Comparison of ENCODE assay signal across 9 cellular contexts in genomic region chr11:78039391-78039918, GRCh38. TPM values are rescaled to one million over a fixed set of nuclear protein-coding genes. Genes with fewer than 3 reads are reported as not detected.
A peak's percentile ranks its signal among the peaks of the same experiment; 100 is the strongest.
DNase-seq lines count a peak whose midpoint lies in the region; ATAC-seq, FAIRE-seq and TF ChIP-seq lines count a peak whose summit lies in the region.
"Had no signal": no experiment of that assay in that cellular context is flagged by ENCODE, and none has a peak within 500 bp of the region (broad histone marks: within the 10 kb centered on the region; RNA-seq: fewer than 3 reads in every experiment).

No MANE protein-coding gene starts in this region.

- H3K27ac ChIP-seq in A549 = peak overlapping the region; percentile 82 to 90

- CTCF ChIA-PET in A549 (lab: Yijun Ruan, JAX) = interaction anchor here (1.4 to 5.7 kb wide), 3 partner anchors 7 to 11 kb away, joined by 4 to 59 read pairs (median 6); no protein-coding TSS in a partner anchor

- no peak for TF ChIP-seq CTCF in A549 (IDR thresholded peaks at IDR 0.05)

- H3K27ac Mint-ChIP-seq in activated T-helper 17 cell treated with anti-CD3 and anti-CD28 coated beads, Interleukin-2, amount 50 U/mL, for 72 hours = peak overlapping the region; percentile 98
- H3K27ac Mint-ChIP-seq in memory B cell = peak overlapping the region; percentile 11

- no peaks in the 10 kb centered on the region for H3K27me3 Mint-ChIP-seq in activated T-helper 17 cell treated with anti-CD3 and anti-CD28 coated beads, Interleukin-2, amount 50 U/mL, for 72 hours
- peaks cover 6% of the 10 kb centered on the region for H3K27me3 Mint-ChIP-seq in memory B cell

- TF ChIP-seq RAD21 in A549 (conservative IDR thresholded peaks at IDR 0.05 in 1 of 2, IDR thresholded peaks at IDR 0.05 in 1 of 2) = no peak

- H3K4me3 ChIP-seq in A549 = 0 out of 3 replicates have a peak overlapping the region, but pooled peaks have one; percentile 8

- POLR2A ChIA-PET in A549 (lab: Yijun Ruan, JAX) = interaction anchor here (1.0 to 2.0 kb wide), 2 partner anchors 45 to 377 kb away, joined by 3 to 8 read pairs; partner anchors contain the start of gene INTS4

- DNase-seq in A549 (ENCODE audit: low read depth in 1 of 2, low spot score in 1 of 2) (no peak), memory B cell (ENCODE audit: low spot score in 2 of 2) (no peak), NCI-H1694 (lab: John Stamatoyannopoulos, UW) (no peak), putamen (ENCODE audit: low spot score) (no peak)
- DNase-seq in stimulated activated CD4-positive, alpha-beta T cell treated with anti-CD3 and anti-CD28 coated beads, Interleukin-4, amount 100 ng/mL, for 1 hour = no peak

- peaks cover 14% of the 10 kb centered on the region for H3K4me1 Mint-ChIP-seq in activated T-helper 17 cell treated with anti-CD3 and anti-CD28 coated beads, Interleukin-2, amount 50 U/mL, for 72 hours
- H3K4me1 Mint-ChIP-seq in memory B cell = peaks cover 8% of the 10 kb centered on the region

- H3K4me1 ChIP-seq in A549 = peaks cover 37% of the 10 kb centered on the region

- ATAC-seq in A549 (no peak), GM21723 (IDR thresholded peaks at IDR 0.05; ENCODE audit: unreplicated experiment) (peak; percentile 23), memory B cell (ENCODE audit: low read depth) (no peak), HG03439 (IDR thresholded peaks at IDR 0.05; ENCODE audit: unreplicated experiment) (no peak)
- peak; percentile 61 for ATAC-seq in activated T-helper 17 cell treated with anti-CD3 and anti-CD28 coated beads, Interleukin-2, amount 50 U/mL, for 72 hours (replicated peaks)

- FAIRE-seq in A549 (lab: Jason Lieb, UNC) = no peak

- H3K4me2 ChIP-seq in A549 = peak overlapping the region; percentile 82

- no peak for TF ChIP-seq POLR2A in A549 (IDR thresholded peaks at IDR 0.05; ENCODE audit: low read length)

- H3K9me3 ChIP-seq in A549 = no peaks in the 10 kb centered on the region

- no peaks in the 10 kb centered on the region for H3K36me3 Mint-ChIP-seq in activated T-helper 17 cell treated with anti-CD3 and anti-CD28 coated beads, Interleukin-2, amount 50 U/mL, for 72 hours (ENCODE audit: low read depth)
- peaks cover 2% of the 10 kb centered on the region for H3K36me3 Mint-ChIP-seq in memory B cell

- peak overlapping the region; percentile 86 for H3K4me3 Mint-ChIP-seq in activated T-helper 17 cell treated with anti-CD3 and anti-CD28 coated beads, Interleukin-2, amount 50 U/mL, for 72 hours
- no peak overlapping the region for H3K4me3 Mint-ChIP-seq in memory B cell

- no peak for TF ChIP-seq EP300 in A549 (IDR thresholded peaks at IDR 0.05)

- WGBS in A549 (ENCODE audit: missing lambda C conversion rate) = 94% methylated on average over 4 of the region's 4 CpGs

- peaks cover 3% of the 10 kb centered on the region for H3K9me3 Mint-ChIP-seq in activated T-helper 17 cell treated with anti-CD3 and anti-CD28 coated beads, Interleukin-2, amount 50 U/mL, for 72 hours
- no peaks in the 10 kb centered on the region for H3K9me3 Mint-ChIP-seq in memory B cell

TF ChIP-seq in A549, 52 proteins besides CTCF, POLR2A, EP300 and RAD21:
- TF ChIP-seq RARB (CRISPR knock-in tag; IDR thresholded peaks at IDR 0.05) (no peak), TFCP2L1 (CRISPR knock-in tag; IDR thresholded peaks at IDR 0.05) (no peak), ESRRA (IDR thresholded peaks at IDR 0.05; ENCODE audit: borderline replicate concordance, low read length) (no peak), NR3C1 (IDR thresholded peaks at IDR 0.05) (no peak), CHD2 (IDR thresholded peaks at IDR 0.05; ENCODE audit: low read length, partially characterized antibody) (no peak), HOXB5 (CRISPR knock-in tag; IDR thresholded peaks at IDR 0.05) (no peak)
- TF ChIP-seq, protein P1, sequence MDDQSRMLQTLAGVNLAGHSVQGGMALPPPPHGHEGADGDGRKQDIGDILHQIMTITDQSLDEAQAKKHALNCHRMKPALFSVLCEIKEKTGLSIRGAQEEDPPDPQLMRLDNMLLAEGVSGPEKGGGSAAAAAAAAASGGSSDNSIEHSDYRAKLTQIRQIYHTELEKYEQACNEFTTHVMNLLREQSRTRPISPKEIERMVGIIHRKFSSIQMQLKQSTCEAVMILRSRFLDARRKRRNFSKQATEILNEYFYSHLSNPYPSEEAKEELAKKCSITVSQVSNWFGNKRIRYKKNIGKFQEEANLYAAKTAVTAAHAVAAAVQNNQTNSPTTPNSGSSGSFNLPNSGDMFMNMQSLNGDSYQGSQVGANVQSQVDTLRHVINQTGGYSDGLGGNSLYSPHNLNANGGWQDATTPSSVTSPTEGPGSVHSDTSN (IDR thresholded peaks at IDR 0.05) = no peak

RNA-seq across cellular contexts. Expression of gene KCTD14, which starts 16.4 kb away (rescaled TPM):
- 3.2 and 3.6 TPM in 2 replicates for polyA plus RNA-seq in A549 (2011; rRNA removed)
- polyA plus RNA-seq in A549 (2012; cell fraction: cytosol; rRNA removed) = 2.6 and 2.8 TPM in 2 replicates
- polyA plus RNA-seq in A549 (2012; cell fraction: nucleus; rRNA removed) = 0.92 and 1.0 TPM in 2 replicates
- 2.4 to 2.7 TPM (median 2.6 TPM) in 3 replicates for polyA plus RNA-seq in A549 (2017; fragmentation: RNase III; extraction: RNeasy Plus Mini Kit Qiagen cat#74134 plus additional on column Dnase treatment)
- polyA minus RNA-seq in A549 (2011; rRNA and poly(A)+ RNA removed) = 1.6 and 3.2 TPM in 2 replicates
- total RNA-seq in activated T-helper 17 cell treated with anti-CD3 and anti-CD28 coated beads, Interleukin-2, amount 50 U/mL, for 72 hours = under 1 TPM in 1 of 2 donors, not detected in 1; 0.21 TPM

RNA-seq across cellular contexts. Expression of gene THRSP, which starts 24.2 kb away (rescaled TPM):
- polyA plus RNA-seq in A549 (2011; rRNA removed) = not detected in 2 replicates
- not detected in 2 replicates for polyA plus RNA-seq in A549 (2012; cell fraction: cytosol; rRNA removed)
- not detected in 2 replicates for polyA plus RNA-seq in A549 (2012; cell fraction: nucleus; rRNA removed)
- not detected in 3 replicates for polyA plus RNA-seq in A549 (2017; fragmentation: RNase III; extraction: RNeasy Plus Mini Kit Qiagen cat#74134 plus additional on column Dnase treatment)
- polyA minus RNA-seq in A549 (2011; rRNA and poly(A)+ RNA removed) = not detected in 2 replicates
- not detected for total RNA-seq in activated T-helper 17 cell treated with anti-CD3 and anti-CD28 coated beads, Interleukin-2, amount 50 U/mL, for 72 hours
- total RNA-seq: fibroblast of villous mesenchyme had no signal

RNA-seq across cellular contexts. Expression of gene NDUFC2, which starts 40.2 kb away (rescaled TPM):
- 138 and 148 TPM in 2 replicates for polyA plus RNA-seq in A549 (2011; rRNA removed)
- polyA plus RNA-seq in A549 (2012; cell fraction: cytosol; rRNA removed) = 270 and 298 TPM in 2 replicates
- polyA plus RNA-seq in A549 (2012; cell fraction: nucleus; rRNA removed) = 179 and 187 TPM in 2 replicates
- polyA plus RNA-seq in A549 (2017; fragmentation: RNase III; extraction: RNeasy Plus Mini Kit Qiagen cat#74134 plus additional on column Dnase treatment) = 241 to 277 TPM (median 248 TPM) in 3 replicates
- 27.2 and 43.9 TPM in 2 replicates for polyA minus RNA-seq in A549 (2011; rRNA and poly(A)+ RNA removed)
- 100 to 1,000 TPM in 1 of 2 donors, 10 to 100 TPM in 1; 80.5 to 149 TPM for total RNA-seq in activated T-helper 17 cell treated with anti-CD3 and anti-CD28 coated beads, Interleukin-2, amount 50 U/mL, for 72 hours

RNA-seq across cellular contexts. Expression of gene INTS4, which starts 45.0 kb away (rescaled TPM):
- polyA plus RNA-seq in A549 (2011; rRNA removed) (35.3 and 39.4 TPM in 2 replicates), A549 (2017; fragmentation: RNase III; extraction: RNeasy Plus Mini Kit Qiagen cat#74134 plus additional on column Dnase treatment) (20.2 to 23.2 TPM (median 22.0 TPM) in 3 replicates)
- 18.4 and 18.7 TPM in 2 replicates for polyA plus RNA-seq in A549 (2012; cell fraction: cytosol; rRNA removed)
- 50.0 and 56.8 TPM in 2 replicates for polyA plus RNA-seq in A549 (2012; cell fraction: nucleus; rRNA removed)
- 47.0 and 55.2 TPM in 2 replicates for polyA minus RNA-seq in A549 (2011; rRNA and poly(A)+ RNA removed)
- total RNA-seq in activated T-helper 17 cell treated with anti-CD3 and anti-CD28 coated beads, Interleukin-2, amount 50 U/mL, for 72 hours = 10 to 100 TPM; 63.5 to 73.5 TPM

Comparison
In these comparisons a context has a peak if more than half of its experiments do, and no peak if none do; other contexts are left out.
1. ATAC-seq: peak in GM21723 (single experiment) and activated T-helper 17 cell treated with anti-CD3 and anti-CD28 coated beads, Interleukin-2, amount 50 U/mL, for 72 hours (single experiment); none in A549 (0 of 2), memory B cell (single experiment) and HG03439 (single experiment).